Comparison of ENCODE assay signal across 10 cellular contexts in the genomic region with DNA sequence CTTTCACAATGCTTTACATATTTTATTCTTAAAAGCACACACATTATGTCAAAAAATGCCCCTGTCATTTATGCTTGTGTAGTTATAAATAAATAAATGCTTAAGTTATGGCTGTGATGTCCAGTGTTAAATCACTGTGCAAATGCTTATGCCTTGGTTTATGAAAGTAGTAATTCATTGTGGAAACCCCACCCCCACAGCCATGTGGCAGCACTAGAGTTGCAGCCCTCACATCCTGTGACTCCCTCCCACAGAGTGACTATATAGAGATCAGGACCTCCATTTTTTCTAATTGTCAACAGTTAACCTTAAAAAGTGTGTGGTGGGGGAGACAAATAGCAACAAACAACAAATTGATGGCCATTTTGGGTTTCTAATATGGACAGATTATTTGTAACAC. TPM values are rescaled to one million over a fixed set of nuclear protein-coding genes. Genes with fewer than 3 reads are reported as not detected.
DNase-seq lines count a peak whose midpoint lies in the region; ATAC-seq lines count a peak whose summit lies in the region.
"Had no signal": no experiment of that assay in that cellular context is flagged by ENCODE, and none has a peak within 500 bp of the region (broad histone marks: within the 10 kb centered on the region; RNA-seq: fewer than 3 reads in every experiment).

No MANE protein-coding gene starts in this region.

- intact Hi-C loops in activated CD4-positive, alpha-beta T cell treated with anti-CD3 and anti-CD28 coated beads, Interleukin-2, amount 10 ng/mL, durations not matched to agents 24 days and 14 days (cut with micrococcal nuclease): loop anchor here (1.0 to 5.0 kb wide), 3 partner anchors 14 to 115 kb away; no protein-coding TSS in a partner anchor
- intact Hi-C loops in left ventricle myocardium superior (cut with micrococcal nuclease): no loop called here

- H3K27ac Mint-ChIP-seq in activated CD4-positive, alpha-beta T cell treated with anti-CD3 and anti-CD28 coated beads, Interleukin-2, amount 10 ng/mL, durations not matched to agents 24 days and 14 days: peak overlapping the region; percentile 99

- no peaks in the 10 kb centered on the region for H3K27me3 Mint-ChIP-seq in activated CD4-positive, alpha-beta T cell treated with anti-CD3 and anti-CD28 coated beads, Interleukin-2, amount 10 ng/mL, durations not matched to agents 24 days and 14 days

- peak; percentile 49 for ATAC-seq in HG03066 (IDR thresholded peaks at IDR 0.05; ENCODE audit: low read depth, unreplicated experiment)
- no peak for ATAC-seq in HG03175 (IDR thresholded peaks at IDR 0.05; ENCODE audit: unreplicated experiment)
- ATAC-seq in left ventricle myocardium superior: no peak

- no peaks in the 10 kb centered on the region for H3K9me3 Mint-ChIP-seq in activated CD4-positive, alpha-beta T cell treated with anti-CD3 and anti-CD28 coated beads, Interleukin-2, amount 10 ng/mL, durations not matched to agents 24 days and 14 days

- no peaks in the 10 kb centered on the region for H3K79me2 ChIP-seq in Karpas-422 (ENCODE audit: low read length)

- no peaks in the 10 kb centered on the region for H3K9me3 ChIP-seq in Karpas-422 (ENCODE audit: low read length)

- peak; percentile 43 for DNase-seq in ACHN
- DNase-seq in activated CD4-positive, alpha-beta T cell treated with anti-CD3 and anti-CD28 coated beads, Interleukin-2, amount 10 ng/mL, durations not matched to agents 24 days and 14 days: peak; percentile 90
- peak; percentile 35 for DNase-seq in kidney tubule cell (ENCODE audit: low spot score)
- no peak for DNase-seq in A172 (ENCODE audit: low spot score)
- DNase-seq in left ventricle myocardium superior: no peak
- DNase-seq in Karpas-422: no peak
- DNase-seq: NCI-H2227 treated with DMSO at 0.1 percent for 48 hours had no signal

- peaks cover 62% of the 10 kb centered on the region for H3K4me1 Mint-ChIP-seq in activated CD4-positive, alpha-beta T cell treated with anti-CD3 and anti-CD28 coated beads, Interleukin-2, amount 10 ng/mL, durations not matched to agents 24 days and 14 days

- no peak overlapping the region for H3K27ac ChIP-seq in Karpas-422 (ENCODE audit: low read length)

- no peak overlapping the region for H2AFZ ChIP-seq in Karpas-422 (ENCODE audit: low read length)

- no peak overlapping the region for H3K9ac ChIP-seq in Karpas-422 (ENCODE audit: low read length)

- no peak overlapping the region for H3K4me3 ChIP-seq in Karpas-422 (ENCODE audit: low read length)

- H3K27me3 ChIP-seq in Karpas-422 (ENCODE audit: low read length): no peaks in the 10 kb centered on the region

- H3K36me3 ChIP-seq in Karpas-422 (ENCODE audit: insufficient read depth, low read length): no peaks in the 10 kb centered on the region

- peak overlapping the region; percentile 99 for H3K4me3 Mint-ChIP-seq in activated CD4-positive, alpha-beta T cell treated with anti-CD3 and anti-CD28 coated beads, Interleukin-2, amount 10 ng/mL, durations not matched to agents 24 days and 14 days

- H3K4me2 ChIP-seq in Karpas-422 (ENCODE audit: low read depth, low read length, poor library complexity, severe bottlenecking): no peak overlapping the region

- H3K4me1 ChIP-seq in Karpas-422 (ENCODE audit: low read length): no peaks in the 10 kb centered on the region

- no peaks in the 10 kb centered on the region for H4K20me1 ChIP-seq in Karpas-422 (ENCODE audit: insufficient read depth, low read depth, low read length)

- in situ Hi-C loops in ACHN (cut with HindIII; ENCODE audit: low pct_ligation_motif_present, low pct_unique_long_range_greater_than_20kb, low sequenced_read_pairs): no loop called here

- H3K36me3 Mint-ChIP-seq in activated CD4-positive, alpha-beta T cell treated with anti-CD3 and anti-CD28 coated beads, Interleukin-2, amount 10 ng/mL, durations not matched to agents 24 days and 14 days (ENCODE audit: low read depth): peaks cover 17% of the 10 kb centered on the region

- H3K9me2 ChIP-seq in Karpas-422 (replicated peaks; ENCODE audit: insufficient read depth, low read length): no peaks in the 10 kb centered on the region

RNA-seq across cellular contexts. Expression of a gene that starts 2.4 kb away (rescaled TPM):
- total RNA-seq in activated CD4-positive, alpha-beta T cell treated with anti-CD3 and anti-CD28 coated beads, Interleukin-2, amount 10 ng/mL, durations not matched to agents 24 days and 14 days: 59.3 and 63.1 TPM in 2 replicates
- 2.6 TPM in 1 of 2 replicates, not detected in the other for total RNA-seq in A172 (2014; rRNA removed; shearing (Covaris generic))
- 0.27 TPM for total RNA-seq in left ventricle myocardium superior
- total RNA-seq in Karpas-422 (2014; rRNA removed; shearing (Covaris generic); ENCODE audit: low replicate concordance): 1.2 and 1.8 TPM in 2 replicates
- total RNA-seq: H1 had no signal

Comparison
In these comparisons a context has a peak if more than half of its experiments do, and no peak if none do; other contexts are left out.
1. DNase-seq: peak in ACHN (single experiment), activated CD4-positive, alpha-beta T cell treated with anti-CD3 and anti-CD28 coated beads, Interleukin-2, amount 10 ng/mL, durations not matched to agents 24 days and 14 days (single experiment) and kidney tubule cell (single experiment); none in A172 (single experiment), left ventricle myocardium superior (single experiment) and Karpas-422 (single experiment).
2. RNA of a gene that starts 2.4 kb away (total RNA-seq): 59.3 to 63.1 TPM in activated CD4-positive, alpha-beta T cell treated with anti-CD3 and anti-CD28 coated beads, Interleukin-2, amount 10 ng/mL, durations not matched to agents 24 days and 14 days; 2.6 TPM in A172, 1.2 to 1.8 TPM in Karpas-422 and 0.27 TPM in left ventricle myocardium superior (single experiment); every median in the first group is over 10 times any median in the second.